8 cellular contexts compared by ENCODE assay signal in the genomic region with DNA sequence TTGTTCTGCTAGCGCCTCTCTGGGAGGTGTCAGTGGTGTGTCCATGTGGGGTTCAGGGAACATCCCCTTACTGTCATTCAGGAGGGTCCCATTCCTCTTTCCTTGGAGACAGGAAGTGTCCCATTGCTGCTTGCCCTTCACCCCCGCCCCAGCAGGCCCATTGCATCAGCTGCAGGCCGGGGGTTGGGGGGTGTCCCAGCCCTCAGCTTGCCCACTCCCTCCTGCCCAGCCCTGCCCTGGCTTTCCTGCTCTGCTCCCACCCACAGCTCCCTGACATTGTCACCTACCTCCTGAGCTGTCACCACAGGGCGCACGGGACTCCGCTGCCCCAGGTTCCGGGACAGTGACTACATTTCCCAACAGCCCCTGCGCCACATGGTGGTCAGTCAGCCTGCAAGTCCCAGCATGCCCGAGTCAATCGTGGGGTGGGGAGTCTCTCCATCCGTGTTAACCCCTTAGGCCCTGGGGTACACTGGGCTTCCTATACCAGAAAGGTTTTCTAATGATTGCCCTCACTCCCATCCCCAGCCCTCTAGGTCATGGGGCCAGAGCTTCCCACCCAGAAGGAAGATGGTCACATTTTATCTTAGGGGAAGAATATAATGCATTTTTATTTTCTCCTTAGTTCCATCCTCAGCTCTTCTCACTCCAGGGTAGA. TPM values are rescaled to one million over a fixed set of nuclear protein-coding genes. Genes with fewer than 3 reads are reported as not detected.
DNase-seq lines count a peak whose midpoint lies in the region; ATAC-seq and TF ChIP-seq lines count a peak whose summit lies in the region.

Gene INPP5B, minus strand, starts transcription at position 351 of the 658 bp plus-strand sequence. CDS start 745 bp downstream, outside the sequence.

- DNase-seq in HT1080 (ENCODE audit: low read depth) (peak; percentile 83), T-helper 9 cell (peak; percentile 41), astrocyte of the hippocampus (ENCODE audit: low read depth, low spot score) (peak; percentile 92), iPS DF 19.7 (ENCODE audit: low read depth, low spot score) (peak; percentile 82), retinal pigment epithelial cell (ENCODE audit: low read depth) (peak; percentile 42), NCI-H187 treated with DMSO at 0.1 percent for 48 hours (lab: John Stamatoyannopoulos, UW) (no peak)

- H3K4me1 ChIP-seq in BLaER1 treated with 17β-estradiol and CSF1 and Interleukin-3, amounts not matched to agents 10 nM and 100 nM = peaks cover 25 to 49% (median 34%) of the 10 kb centered on the region in 10 experiments

- no peaks in the 10 kb centered on the region for H4K20me1 ChIP-seq in BLaER1 treated with 17β-estradiol and CSF1 and Interleukin-3, amounts not matched to agents 10 nM and 100 nM

- ATAC-seq in GM19395 (IDR thresholded peaks at IDR 0.05; ENCODE audit: unreplicated experiment) = peak; percentile 85

- no peaks in the 10 kb centered on the region for H3K27me3 ChIP-seq in BLaER1 treated with 17β-estradiol and CSF1 and Interleukin-3, amounts not matched to agents 10 nM and 100 nM

- peak within 1 kb of the TSS; percentile 66 to 92 (median 80) for H3K4me3 ChIP-seq in BLaER1 treated with 17β-estradiol and CSF1 and Interleukin-3, amounts not matched to agents 10 nM and 100 nM
- peak within 1 kb of the TSS; percentile 71 for H3K4me3 ChIP-seq in retinal pigment epithelial cell (ENCODE audit: low read length)

- H3K4me2 ChIP-seq in BLaER1 treated with 17β-estradiol and CSF1 and Interleukin-3, amounts not matched to agents 10 nM and 100 nM = peak within 1 kb of the TSS; percentile 89 to 98 (median 95)

- TF ChIP-seq CTCF in retinal pigment epithelial cell (conservative IDR thresholded peaks at IDR 0.05; ENCODE audit: low read depth, low read length) = no peak

- peak within 1 kb of the TSS; percentile 70 to 92 (median 84) for H3K9ac ChIP-seq in BLaER1 treated with 17β-estradiol and CSF1 and Interleukin-3, amounts not matched to agents 10 nM and 100 nM

- no peaks in the 10 kb centered on the region for H3K9me3 ChIP-seq in BLaER1 treated with 17β-estradiol and CSF1 and Interleukin-3, amounts not matched to agents 10 nM and 100 nM (replicated peaks in 1 of 11)

- H3K36me3 ChIP-seq in BLaER1 treated with 17β-estradiol and CSF1 and Interleukin-3, amounts not matched to agents 10 nM and 100 nM = peaks cover 0 to 34% (median 13%) of the 10 kb centered on the region in 11 experiments; a peak in 15 of 22 replicates

- H3K27ac ChIP-seq in BLaER1 treated with 17β-estradiol and CSF1 and Interleukin-3, amounts not matched to agents 10 nM and 100 nM = peak within 1 kb of the TSS; percentile 72 to 91 (median 85)

RNA-seq across cellular contexts. Expression of gene INPP5B, which starts in this region (rescaled TPM):
- total RNA-seq in HT1080 (2014; rRNA removed; shearing (Covaris generic)) = 18.1 and 21.8 TPM in 2 replicates
- 18.2 and 19.7 TPM in 2 replicates for polyA plus RNA-seq in HT1080 (2015; cell fraction: cytosol; rRNA removed)
- 53.2 and 54.1 TPM in 2 replicates for polyA plus RNA-seq in HT1080 (2015; cell fraction: nucleus; rRNA removed)
